30 cellular contexts compared by ENCODE assay signal in the genomic region with DNA sequence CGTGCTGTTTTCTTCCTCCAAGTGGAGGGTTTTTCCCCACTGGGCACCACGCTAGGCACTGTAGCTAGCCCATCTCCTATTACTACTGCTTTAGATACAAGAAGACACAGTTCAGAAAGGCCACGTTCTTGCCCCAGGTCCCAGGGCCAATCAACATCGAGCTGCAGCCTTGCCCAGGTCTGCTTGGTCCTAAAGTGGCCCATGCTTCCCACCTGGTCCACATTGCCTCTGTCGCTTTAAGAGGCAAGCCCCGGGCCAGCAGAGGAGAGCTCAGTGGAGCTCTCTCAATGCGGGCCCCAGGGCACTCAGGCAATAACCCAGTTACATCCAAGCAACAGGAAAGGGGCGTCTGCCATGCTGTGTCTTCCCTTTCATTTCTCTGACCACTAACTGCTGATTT.
DNase-seq lines count a peak whose midpoint lies in the region; ATAC-seq and TF ChIP-seq lines count a peak whose summit lies in the region.
"Had no signal": no experiment of that assay in that cellular context is flagged by ENCODE, and none has a peak within 500 bp of the region (broad histone marks: within the 10 kb centered on the region; RNA-seq: fewer than 3 reads in every experiment).

No MANE protein-coding gene starts in this region.

- peaks cover 0 to 16% (median 8%) of the 10 kb centered on the region in 9 donors for H3K36me3 ChIP-seq in heart left ventricle
- peaks cover 0 to 15% (median 2%) of the 10 kb centered on the region in 4 donors for H3K36me3 ChIP-seq in sigmoid colon
- H3K36me3 ChIP-seq: adrenal gland, breast epithelium, uterus had no signal

- no peaks in the 10 kb centered on the region for H3K9me3 ChIP-seq in heart left ventricle
- H3K9me3 ChIP-seq in sigmoid colon, result no peaks in the 10 kb centered on the region
- H3K9me3 ChIP-seq: adrenal gland, breast epithelium, left lung, uterus had no signal

- WGBS in heart left ventricle, 4 donors, result 86 to 90% (median 88%) methylated on average over 7 to 8 of the region's 8 CpGs
- WGBS in sigmoid colon, 2 donors, result 77 to 83% methylated on average over 8 of the region's 8 CpGs

- TF ChIP-seq CTCF in heart left ventricle (IDR thresholded peaks at IDR 0.05) (no peak), sigmoid colon (IDR thresholded peaks at IDR 0.05) (no peak)

- no peak overlapping the region for H3K4me3 ChIP-seq in heart left ventricle
- H3K4me3 ChIP-seq in sigmoid colon, result no peak overlapping the region
- H3K4me3 ChIP-seq: adrenal gland, breast epithelium, left lung, uterus had no signal

- TF ChIP-seq POLR2A in heart left ventricle (IDR thresholded peaks at IDR 0.05), result no peak
- no peak for TF ChIP-seq POLR2A in sigmoid colon (IDR thresholded peaks at IDR 0.05)

- DNase-seq in heart left ventricle (peak in 1 of 5 donors; percentile 33), Right ventricle myocardium inferior (ENCODE audit: missing footprints) (no peak), left cardiac atrium (peak; percentile 11), sigmoid colon (no peak), NCI-H82 (lab: John Stamatoyannopoulos, UW) (no peak), COLO829 (ENCODE audit: low spot score) (no peak), medulla oblongata (ENCODE audit: extremely low spot score) (no peak)
- DNase-seq: 8988T; activated CD4-positive, alpha-beta T cell treated with anti-CD3 and anti-CD28 coated beads, Interleukin-2, amount 50 U/mL, for 48 hours; activated naive CD4-positive, alpha-beta T cell treated with Interleukin-2 at 50 U/mL for 16 hours; cortex of kidney; DMS153; foreskin keratinocyte; H9; hippocampal formation; immature natural killer cell; left lung; midbrain; naive thymus-derived CD8-positive, alpha-beta T cell; NCI-H1436; NCI-H748 treated with DMSO at 0.1 percent for 48 hours; nucleus accumbens; stimulated activated CD4-positive, alpha-beta T cell treated with anti-CD3 and anti-CD28 coated beads, Interleukin-4, amount 100 ng/mL, for 1 hour; T-helper 1 cell; uterus had no signal

- H3K4me1 ChIP-seq in heart left ventricle, result peaks cover 0 to 30% (median 19%) of the 10 kb centered on the region in 12 donors
- peaks cover 0 to 61% (median 38%) of the 10 kb centered on the region in 4 donors for H3K4me1 ChIP-seq in sigmoid colon
- H3K4me1 ChIP-seq: breast epithelium, foreskin keratinocyte, left lung, uterus had no signal

- intact Hi-C loops in heart left ventricle (cut with DNase I) (no loop called here), Right ventricle myocardium inferior (cut with DNase I) (loop anchor here (5.0 kb wide), 1 partner anchor 33 kb away; no protein-coding TSS in a partner anchor), left cardiac atrium (cut with DNase I) (no loop called here), sigmoid colon (cut with DNase I) (no loop called here)

- no peaks in the 10 kb centered on the region for H3K27me3 ChIP-seq in heart left ventricle
- no peaks in the 10 kb centered on the region for H3K27me3 ChIP-seq in sigmoid colon
- H3K27me3 ChIP-seq: adrenal gland, breast epithelium, foreskin keratinocyte, left lung, uterus had no signal

- ATAC-seq in heart left ventricle (no peak), Right ventricle myocardium inferior (no peak), left cardiac atrium (no peak), GM21619 (IDR thresholded peaks at IDR 0.05; ENCODE audit: unreplicated experiment) (no peak)
- ATAC-seq: activated CD4-positive, CD25-positive, alpha-beta regulatory T cell treated with anti-CD3 and anti-CD28 coated beads, Interleukin-2, amount 50 U/mL, for 24 hours; foreskin keratinocyte; left lung; naive thymus-derived CD8-positive, alpha-beta T cell had no signal

- H3K27ac ChIP-seq in heart left ventricle, result peak overlapping the region in 10 of 12 donors; percentile 71 to 89 (median 79)
- peak overlapping the region; percentile 76 to 89 (median 84) for H3K27ac ChIP-seq in sigmoid colon
- H3K27ac ChIP-seq: foreskin keratinocyte, KMS-11, left lung, uterus had no signal

- TF ChIP-seq EP300 in sigmoid colon (IDR thresholded peaks at IDR 0.05), result no peak
